ENCODE assay signal across 15 cellular contexts in genomic region chr10:31262672-31263071, GRCh38. TPM values are rescaled to one million over a fixed set of nuclear protein-coding genes. Genes with fewer than 3 reads are reported as not detected.
DNase-seq lines count a peak whose midpoint lies in the region; ATAC-seq and TF ChIP-seq lines count a peak whose summit lies in the region.
"Had no signal": no experiment of that assay in that cellular context is flagged by ENCODE, and none has a peak within 500 bp of the region (broad histone marks: within the 10 kb centered on the region; RNA-seq: fewer than 3 reads in every experiment).

No MANE protein-coding gene starts in this region.

- CTCF ChIA-PET in mammary epithelial cell (lab: Charles Lee; ENCODE audit: low non-redundant PET) = no interaction called here

- H4K20me1 ChIP-seq in hepatocyte (ENCODE audit: insufficient read depth, poor library complexity, severe bottlenecking) (no peaks in the 10 kb centered on the region), mammary epithelial cell (ENCODE audit: insufficient read depth, low read length) (no peaks in the 10 kb centered on the region)

- H3K4me3 ChIP-seq in hepatocyte = no peak overlapping the region
- peak overlapping the region in 1 of 5 donors; percentile 2 for H3K4me3 ChIP-seq in subcutaneous abdominal adipose tissue (ENCODE audit: low read depth in 1 of 5, low read length in 5 of 5)
- no peak overlapping the region for H3K4me3 ChIP-seq in mammary epithelial cell (replicated peaks in 1 of 3; ENCODE audit: insufficient read depth in 1 of 3, low read depth in 2 of 3, low read length in 3 of 3)
- H3K4me3 ChIP-seq: HAP-1 had no signal

- H3K79me2 ChIP-seq in hepatocyte (no peaks in the 10 kb centered on the region), mammary epithelial cell (ENCODE audit: insufficient read depth, low read length) (no peaks in the 10 kb centered on the region)

- TF ChIP-seq CTCF in hepatocyte (IDR thresholded peaks at IDR 0.05; ENCODE audit: poor library complexity) = no peak
- no peak for TF ChIP-seq CTCF in mammary epithelial cell (conservative IDR thresholded peaks at IDR 0.05 in 1 of 2, IDR thresholded peaks at IDR 0.05 in 1 of 2; ENCODE audit: extremely low read depth in 1 of 2, insufficient read depth in 1 of 2, low read depth in 1 of 2, low read length in 2 of 2)

- dilution Hi-C loops in mammary epithelial cell (cut with HindIII; ENCODE audit: low sequenced_read_pairs) = no loop called here

- H3K27me3 ChIP-seq in hepatocyte (no peaks in the 10 kb centered on the region), subcutaneous abdominal adipose tissue (ENCODE audit: control insufficient read depth in 5 of 5, insufficient read depth in 4 of 5, low read length in 5 of 5) (no peaks in the 10 kb centered on the region), mammary epithelial cell (ENCODE audit: insufficient read depth, low read length) (no peaks in the 10 kb centered on the region)

- WGBS in hepatocyte (ENCODE audit: low lambda C conversion rate, missing lambda C conversion rate) = 60% methylated on average over 2 of the region's 2 CpGs
- 36% methylated on average over 2 of the region's 2 CpGs for WGBS in mammary epithelial cell (ENCODE audit: low coverage, missing lambda C conversion rate)

- no TSS peak for BruUV-seq in mammary epithelial cell (replicated peaks; lab: Mats Ljungman, UMichigan)

- H3K9ac ChIP-seq in subcutaneous abdominal adipose tissue (ENCODE audit: low read length in 5 of 5) (peak overlapping the region in 1 of 5 donors; percentile 64), mammary epithelial cell (ENCODE audit: insufficient read depth, low read length) (no peak overlapping the region)

- H3K9me3 ChIP-seq in hepatocyte (ENCODE audit: low read depth) = no peaks in the 10 kb centered on the region
- no peaks in the 10 kb centered on the region for H3K9me3 ChIP-seq in subcutaneous abdominal adipose tissue (ENCODE audit: control insufficient read depth in 5 of 5, low read length in 5 of 5)
- H3K9me3 ChIP-seq in mammary epithelial cell (replicated peaks; ENCODE audit: insufficient read depth, low read length) = no peaks in the 10 kb centered on the region
- H3K9me3 ChIP-seq: HAP-1 had no signal

- DNase-seq in HCEC 1CT (peak; percentile 62), brain pericyte (ENCODE audit: low read depth, low spot score) (peak; percentile 44), hepatocyte (ENCODE audit: low spot score) (no peak), mammary epithelial cell (no peak)
- DNase-seq: activated effector memory CD4-positive, alpha-beta T cell treated with Interleukin-2 at 50 U/mL for 16 hours; CD8-positive, alpha-beta memory T cell; NCI-H1436; NCI-H524; retina; T1000 had no signal

- H3K4me2 ChIP-seq in hepatocyte (peak overlapping the region; percentile 53), mammary epithelial cell (ENCODE audit: insufficient read depth, low read depth, low read length) (no peak overlapping the region)

- H2AFZ ChIP-seq in hepatocyte (no peak overlapping the region), mammary epithelial cell (ENCODE audit: low read depth, low read length) (no peak overlapping the region)

- H3K36me3 ChIP-seq in hepatocyte (replicated peaks; ENCODE audit: insufficient read depth, low read depth) (no peaks in the 10 kb centered on the region), subcutaneous abdominal adipose tissue (ENCODE audit: control insufficient read depth in 5 of 5, insufficient read depth in 5 of 5, low read length in 5 of 5) (no peaks in the 10 kb centered on the region), mammary epithelial cell (ENCODE audit: insufficient read depth, low read length) (no peaks in the 10 kb centered on the region)
- H3K36me3 ChIP-seq: HAP-1 had no signal

- ATAC-seq in GM19328 (IDR thresholded peaks at IDR 0.05; ENCODE audit: unreplicated experiment) = no peak
- no peak for ATAC-seq in HG03159 (IDR thresholded peaks at IDR 0.05; ENCODE audit: unreplicated experiment)
- ATAC-seq in GM19452 (IDR thresholded peaks at IDR 0.05; ENCODE audit: unreplicated experiment) = no peak

- H3K27ac ChIP-seq in hepatocyte = peak overlapping the region; percentile 34
- H3K27ac ChIP-seq in subcutaneous abdominal adipose tissue (ENCODE audit: low read depth, low read length) = peak overlapping the region; percentile 45
- H3K27ac ChIP-seq in mammary epithelial cell (ENCODE audit: insufficient read depth, low read depth, low read length) = no peak overlapping the region

- in situ Hi-C loops in mammary epithelial cell (cut with MboI; ENCODE audit: low sequenced_read_pairs in 2 of 2) = no loop called here

- intact Hi-C loops in mammary epithelial cell (cut with micrococcal nuclease) = no loop called here

- peaks cover 20% of the 10 kb centered on the region for H3K4me1 ChIP-seq in hepatocyte (ENCODE audit: insufficient read depth)
- H3K4me1 ChIP-seq in subcutaneous abdominal adipose tissue (ENCODE audit: control insufficient read depth in 5 of 5, insufficient read depth in 5 of 5, low read length in 5 of 5) = peaks cover 3 to 19% (median 12%) of the 10 kb centered on the region in 5 donors
- no peaks in the 10 kb centered on the region for H3K4me1 ChIP-seq in mammary epithelial cell (ENCODE audit: insufficient read depth, low read length)
- H3K4me1 ChIP-seq: HAP-1 had no signal

- peaks cover 4% of the 10 kb centered on the region for H3K9me2 ChIP-seq in hepatocyte (replicated peaks; ENCODE audit: insufficient read depth)

RNA-seq across cellular contexts. Expression of gene ZEB1, which starts 56.3 kb away (rescaled TPM):
- total RNA-seq in hepatocyte (14.3 and 25.2 TPM in 2 replicates), mammary epithelial cell (1 to 10 TPM; 1.2 to 1.3 TPM)
- polyA plus RNA-seq in hepatocyte (11.9 and 13.6 TPM in 2 replicates), mammary epithelial cell (0.20 TPM)
- polyA minus RNA-seq in mammary epithelial cell = not detected

Comparison
In these comparisons a context has a peak if more than half of its experiments do, and no peak if none do; other contexts are left out.
1. DNase-seq: peak in HCEC 1CT (single experiment) and brain pericyte (single experiment); none in hepatocyte (single experiment) and mammary epithelial cell (single experiment).